In genomic region chr12:79935624-79936040, GRCh38 we compare ENCODE assay signal across 9 cellular contexts. TPM values are rescaled to one million over a fixed set of nuclear protein-coding genes. Genes with fewer than 3 reads are reported as not detected.
DNase-seq lines count a peak whose midpoint lies in the region; FAIRE-seq and TF ChIP-seq lines count a peak whose summit lies in the region.
"Had no signal": no experiment of that assay in that cellular context is flagged by ENCODE, and none has a peak within 500 bp of the region (broad histone marks: within the 10 kb centered on the region; RNA-seq: fewer than 3 reads in every experiment).

No MANE protein-coding gene starts in this region.

- H3K36me3 ChIP-seq in HAP-1 (replicated peaks) (0 out of 2 replicates have a peak, but pooled peaks cover 2% of the 10 kb centered on the region), keratinocyte (ENCODE audit: control insufficient read depth in 2 of 2, extremely low read depth in 1 of 2, insufficient read depth in 2 of 2, low read length in 2 of 2) (no peaks in the 10 kb centered on the region), stomach smooth muscle (ENCODE audit: control insufficient read depth in 2 of 2, insufficient read depth in 2 of 2, low read length in 2 of 2) (no peaks in the 10 kb centered on the region)

- peaks cover 5% of the 10 kb centered on the region for H4K20me1 ChIP-seq in keratinocyte (ENCODE audit: control insufficient read depth, extremely low read depth, insufficient read depth, low read length)

- intact Hi-C loops in posterior vena cava (cut with DNase I): loop anchor here in 1 of 2 donors (5.0 to 10.0 kb wide), 3 partner anchors 107 to 247 kb away; partner anchors contain the start of gene PAWR

- DNase-seq in SIG-M5 treated with dmso at 0.1 percent for 504 hours (lab: John Stamatoyannopoulos, UW; ENCODE audit: unreplicated experiment): peak; percentile 47
- no peak for DNase-seq in SIG-M5 (lab: John Stamatoyannopoulos, UW)
- peak in 1 of 2 experiments; percentile 55 for DNase-seq in HAP-1 (ENCODE audit: low spot score in 2 of 2)
- peak; percentile 33 for DNase-seq in MV-4-11 (lab: John Stamatoyannopoulos, UW)
- DNase-seq in keratinocyte (ENCODE audit: low read depth, low spot score): no peak
- no peak for DNase-seq in posterior vena cava (ENCODE audit: low spot score)

- H3K4me1 ChIP-seq in HAP-1 (peaks cover 26% of the 10 kb centered on the region), keratinocyte (ENCODE audit: control insufficient read depth, extremely low read depth, insufficient read depth, low read length) (peaks cover 16% of the 10 kb centered on the region), stomach smooth muscle (ENCODE audit: control insufficient read depth, insufficient read depth, low read length) (peaks cover 5% of the 10 kb centered on the region)

- peaks cover 57% of the 10 kb centered on the region for H3K79me2 ChIP-seq in keratinocyte (ENCODE audit: control insufficient read depth, insufficient read depth, low read length)

- no peaks in the 10 kb centered on the region for H3K27me3 ChIP-seq in HAP-1 (ENCODE audit: low read depth)
- no peaks in the 10 kb centered on the region for H3K27me3 ChIP-seq in keratinocyte (ENCODE audit: control insufficient read depth, extremely low read depth, insufficient read depth, low read length)
- H3K27me3 ChIP-seq in stomach smooth muscle (ENCODE audit: control insufficient read depth in 1 of 2, insufficient read depth in 2 of 2, low read length in 2 of 2): no peaks in the 10 kb centered on the region

- H2AFZ ChIP-seq in keratinocyte (ENCODE audit: control insufficient read depth, low read length): peak overlapping the region; percentile 98

- dilution Hi-C loops in keratinocyte (cut with MboI; ENCODE audit: extremely low pct_ligation_motif_present, low sequenced_read_pairs): no loop called here

- H3K9ac ChIP-seq in keratinocyte (ENCODE audit: control insufficient read depth, extremely low read depth, insufficient read depth, low read length): peak overlapping the region; percentile 95
- peak overlapping the region; percentile 98 to 100 for H3K9ac ChIP-seq in stomach smooth muscle (ENCODE audit: low read length in 2 of 2)

- H3K4me2 ChIP-seq in keratinocyte (ENCODE audit: control insufficient read depth, extremely low read depth, insufficient read depth, low read depth, low read length): peak overlapping the region; percentile 80

- H3K4me3 ChIP-seq in HAP-1 (peak overlapping the region; percentile 88), keratinocyte (ENCODE audit: control insufficient read depth in 2 of 3, extremely low read depth in 1 of 3, insufficient read depth in 2 of 3, low read depth in 1 of 3, low read length in 3 of 3) (peak overlapping the region; percentile 82 to 99 (median 83)), stomach smooth muscle (ENCODE audit: low read length in 2 of 2) (peak overlapping the region; percentile 96 to 97)

- in situ Hi-C loops in HAP-1 (cut with MboI; ENCODE audit: low sequenced_read_pairs): no loop called here

- H3K27ac ChIP-seq in angular gyrus (ENCODE audit: low read depth, low read length): peak overlapping the region; percentile 89
- H3K27ac ChIP-seq in keratinocyte (ENCODE audit: control insufficient read depth, insufficient read depth, low read length): peak overlapping the region; percentile 95
- peak overlapping the region; percentile 100 for H3K27ac ChIP-seq in stomach smooth muscle (ENCODE audit: low read length)

- no peak for FAIRE-seq in keratinocyte (lab: Jason Lieb, UNC)
- FAIRE-seq: islet of Langerhans had no signal

- TF ChIP-seq CTCF in keratinocyte (optimal IDR thresholded peaks at IDR 0.05 in 1 of 3, IDR thresholded peaks at IDR 0.05 in 1 of 3, conservative IDR thresholded peaks at IDR 0.05 in 1 of 3; ENCODE audit: extremely low read depth in 1 of 3, insufficient read depth in 2 of 3, low read length in 3 of 3): no peak

- H3K9me3 ChIP-seq in HAP-1 (no peaks in the 10 kb centered on the region), keratinocyte (ENCODE audit: control insufficient read depth, low read depth, low read length) (no peaks in the 10 kb centered on the region), stomach smooth muscle (ENCODE audit: control insufficient read depth in 2 of 2, low read length in 2 of 2) (no peaks in the 10 kb centered on the region)

- no peaks in the 10 kb centered on the region for H3K9me1 ChIP-seq in keratinocyte (ENCODE audit: control insufficient read depth, extremely low read depth, insufficient read depth, low read length)

RNA-seq across cellular contexts. Expression of gene PPP1R12A, which starts 0.7 kb away (rescaled TPM):
- 23.8 to 45.2 TPM (median 42.4 TPM) in 3 replicates for polyA plus RNA-seq in keratinocyte
- 276 TPM for polyA plus RNA-seq in keratinocyte (2011; ENCODE audit: low read depth)
- polyA plus RNA-seq in keratinocyte (2011; cell fraction: cytosol; rRNA removed): 17.5 and 26.7 TPM in 2 replicates
- polyA plus RNA-seq in keratinocyte (2011; cell fraction: nucleus; rRNA removed): 39.5 and 59.5 TPM in 2 replicates
- polyA plus RNA-seq in keratinocyte (2012; ENCODE audit: low replicate concordance): 37.1 and 43.5 TPM in 2 replicates
- polyA minus RNA-seq in keratinocyte: 24.4 to 74.1 TPM (median 37.9 TPM) in 3 replicates
- polyA minus RNA-seq in keratinocyte (2011; cell fraction: cytosol; rRNA and poly(A)+ RNA removed): 35.7 TPM
- polyA minus RNA-seq in keratinocyte (2011; cell fraction: nucleus; rRNA and poly(A)+ RNA removed): 64.7 and 149 TPM in 2 replicates
- 100 to 1,000 TPM; 220 to 239 TPM for total RNA-seq in posterior vena cava

Comparison
In these comparisons a context has a peak if more than half of its experiments do, and no peak if none do; other contexts are left out.
1. DNase-seq: peak in SIG-M5 treated with dmso at 0.1 percent for 504 hours (single experiment) and MV-4-11 (single experiment); none in SIG-M5 (single experiment), keratinocyte (single experiment) and posterior vena cava (single experiment).
2. Peak in every context shown above with its lines, with median percentiles within 50 percentile points of each other: H3K4me3 ChIP-seq and H3K27ac ChIP-seq.